In genomic region chr6:2447318-2447717, GRCh38 we compare ENCODE assay signal across 19 cellular contexts.
"Had no signal": no experiment of that assay in that cellular context is flagged by ENCODE, and none has a peak within 500 bp of the region (broad histone marks: within the 10 kb centered on the region; RNA-seq: fewer than 3 reads in every experiment).

No MANE protein-coding gene starts in this region.

- H3K4me2 ChIP-seq: neural progenitor cell had no signal

- H3K36me3 ChIP-seq: esophagus squamous epithelium, neural progenitor cell, right atrium auricular region, tibial nerve had no signal

- DNase-seq: activated B cell treated with CpG ODN at 0.5 μM for 24 hours; activated CD8-positive, alpha-beta memory T cell treated with anti-CD3 and anti-CD28 coated beads, Interleukin-2, amount 10 ng/mL, durations not matched to agents 7 days and 5 days; activated CD8-positive, alpha-beta T cell treated with anti-CD3 and anti-CD28 coated beads, Interleukin-2, amount 10 ng/mL, durations not matched to agents 7 days and 5 days; activated T-cell treated with anti-CD3 and anti-CD28 coated beads, Interleukin-2, amount 50 U/mL, for 48 hours; anterior cingulate cortex; effector CD8-positive, alpha-beta T cell; esophagus squamous epithelium; foreskin melanocyte; heart right ventricle; natural killer cell; occipital lobe; stimulated activated CD4-positive, alpha-beta T cell treated with anti-CD3 and anti-CD28 coated beads, Interleukin-2, amount 100 ng/mL, for 48 hours; stimulated activated naive CD4-positive, alpha-beta T cell treated with Interleukin-2 at 50 U/mL for 16 hours had no signal

- H3K9ac ChIP-seq: neural progenitor cell, parathyroid adenoma had no signal

- H3K4me3 ChIP-seq: esophagus squamous epithelium, heart right ventricle, neural progenitor cell, right atrium auricular region, tibial nerve had no signal

- H3K9me3 ChIP-seq: esophagus squamous epithelium, heart right ventricle, right atrium auricular region, tibial nerve had no signal

- H3K4me1 ChIP-seq: neural progenitor cell, parathyroid adenoma had no signal

- ATAC-seq: activated CD8-positive, alpha-beta memory T cell treated with anti-CD3 and anti-CD28 coated beads, Interleukin-2, amount 10 ng/mL, durations not matched to agents 7 days and 5 days; activated CD8-positive, alpha-beta T cell treated with anti-CD3 and anti-CD28 coated beads, Interleukin-2, amount 10 ng/mL, durations not matched to agents 7 days and 5 days; activated naive CD4-positive, alpha-beta T cell treated with anti-CD3 and anti-CD28 coated beads, Interleukin-2, amount 50 U/mL, for 72 hours; heart right ventricle; natural killer cell had no signal

- H3K27ac ChIP-seq: epithelial cell of prostate, esophagus squamous epithelium, heart right ventricle, neural progenitor cell, parathyroid adenoma, right atrium auricular region, tibial nerve had no signal

- H3K27me3 ChIP-seq: heart right ventricle, right atrium auricular region, tibial nerve had no signal

- H3K79me2 ChIP-seq: parathyroid adenoma had no signal

- H2AFZ ChIP-seq: neural progenitor cell, parathyroid adenoma had no signal
